8 cellular contexts compared by ENCODE assay signal in genomic region chr17:47188799-47189731, GRCh38. TPM values are rescaled to one million over a fixed set of nuclear protein-coding genes. Genes with fewer than 3 reads are reported as not detected.
DNase-seq lines count a peak whose midpoint lies in the region; ATAC-seq, FAIRE-seq and TF ChIP-seq lines count a peak whose summit lies in the region.

Gene CDC27, minus strand, starts transcription at chr17:47189295. Its CDS starts 123 bp downstream, at chr17:47189172.

- no peaks in the 10 kb centered on the region for H3K9me3 Mint-ChIP-seq in chondrocyte (ENCODE audit: low read depth)

- H3K27ac Mint-ChIP-seq in chondrocyte (ENCODE audit: unreplicated experiment), result peak within 1 kb of the TSS; percentile 100

- H4K20me1 ChIP-seq in keratinocyte (ENCODE audit: control insufficient read depth, extremely low read depth, insufficient read depth, low read length), result no peaks in the 10 kb centered on the region

- peak; percentile 89 for ATAC-seq in HG03439 (IDR thresholded peaks at IDR 0.05; ENCODE audit: unreplicated experiment)

- H3K4me1 ChIP-seq in keratinocyte (ENCODE audit: control insufficient read depth, extremely low read depth, insufficient read depth, low read length), result peaks cover 4% of the 10 kb centered on the region

- H3K4me1 Mint-ChIP-seq in chondrocyte (ENCODE audit: low read depth), result peaks cover 50% of the 10 kb centered on the region

- H3K79me2 ChIP-seq in keratinocyte (ENCODE audit: control insufficient read depth, insufficient read depth, low read length), result peaks cover 46% of the 10 kb centered on the region

- H3K4me3 ChIP-seq in keratinocyte (ENCODE audit: control insufficient read depth in 2 of 3, extremely low read depth in 1 of 3, insufficient read depth in 2 of 3, low read depth in 1 of 3, low read length in 3 of 3), result peak within 1 kb of the TSS; percentile 84 to 98 (median 97)

- dilution Hi-C loops in keratinocyte (cut with MboI; ENCODE audit: extremely low pct_ligation_motif_present, low sequenced_read_pairs), result no loop called here

- no peaks in the 10 kb centered on the region for H3K36me3 Mint-ChIP-seq in chondrocyte (ENCODE audit: low read depth)

- peak within 1 kb of the TSS; percentile 98 for H3K4me3 Mint-ChIP-seq in chondrocyte (ENCODE audit: unreplicated experiment)

- peak within 1 kb of the TSS; percentile 100 for H3K9ac ChIP-seq in keratinocyte (ENCODE audit: control insufficient read depth, extremely low read depth, insufficient read depth, low read length)

- H2AFZ ChIP-seq in keratinocyte (ENCODE audit: control insufficient read depth, low read length), result peak within 1 kb of the TSS; percentile 97

- peak within 1 kb of the TSS; percentile 100 for H3K4me2 ChIP-seq in keratinocyte (ENCODE audit: control insufficient read depth, extremely low read depth, insufficient read depth, low read depth, low read length)

- peak within 1 kb of the TSS; percentile 99 for H3K27ac ChIP-seq in keratinocyte (ENCODE audit: control insufficient read depth, insufficient read depth, low read length)

- DNase-seq in AML-193 (lab: John Stamatoyannopoulos, UW) (peak; percentile 99 to 100), NCI-H510A treated with DMSO at 0.1 percent for 48 hours (lab: John Stamatoyannopoulos, UW) (peak; percentile 98), chondrocyte (ENCODE audit: low spot score) (peak; percentile 97), keratinocyte (ENCODE audit: low read depth, low spot score) (peak; percentile 81)
- DNase-seq in activated CD4-positive, alpha-beta T cell treated with anti-CD3 and anti-CD28 coated beads for 24 hours (ENCODE audit: low read depth in 2 of 2), result peak; percentile 100
- DNase-seq in stimulated activated CD4-positive, alpha-beta T cell treated with anti-CD3 and anti-CD28 coated beads, Interleukin-15, amount 100 ng/mL, for 1 hour (ENCODE audit: low read depth in 1 of 2, low spot score in 1 of 2), result peak; percentile 99

- H3K9me3 ChIP-seq in keratinocyte (ENCODE audit: control insufficient read depth, low read depth, low read length), result no peaks in the 10 kb centered on the region

- peak; percentile 96 for FAIRE-seq in keratinocyte (lab: Jason Lieb, UNC)

- TF ChIP-seq CTCF in chondrocyte (IDR thresholded peaks at IDR 0.05) (no peak), keratinocyte (optimal IDR thresholded peaks at IDR 0.05 in 1 of 3, IDR thresholded peaks at IDR 0.05 in 1 of 3, conservative IDR thresholded peaks at IDR 0.05 in 1 of 3; ENCODE audit: extremely low read depth in 1 of 3, insufficient read depth in 2 of 3, low read length in 3 of 3) (no peak)

- H3K9me1 ChIP-seq in keratinocyte (ENCODE audit: control insufficient read depth, extremely low read depth, insufficient read depth, low read length), result no peaks in the 10 kb centered on the region

- peaks cover 0 to 1% of the 10 kb centered on the region in 2 experiments for H3K36me3 ChIP-seq in keratinocyte (ENCODE audit: control insufficient read depth in 2 of 2, extremely low read depth in 1 of 2, insufficient read depth in 2 of 2, low read length in 2 of 2)

- H3K27me3 ChIP-seq in keratinocyte (ENCODE audit: control insufficient read depth, extremely low read depth, insufficient read depth, low read length), result no peaks in the 10 kb centered on the region

- H3K27me3 Mint-ChIP-seq in chondrocyte (ENCODE audit: low read depth), result no peaks in the 10 kb centered on the region

- TF ChIP-seq POLR2A in GM19193 (IDR thresholded peaks at IDR 0.05; ENCODE audit: extremely low read depth, insufficient read depth, insufficient read length), result peak; percentile 71

RNA-seq across cellular contexts. Expression of gene CDC27, which starts in this region (rescaled TPM):
- total RNA-seq in chondrocyte, result 121 to 133 TPM (median 128 TPM) in 3 replicates
- polyA plus RNA-seq in keratinocyte, result 70.8 to 95.6 TPM (median 94.0 TPM) in 3 replicates
- 15.4 TPM for polyA plus RNA-seq in keratinocyte (2011; ENCODE audit: low read depth)
- polyA plus RNA-seq in keratinocyte (2011; cell fraction: cytosol; rRNA removed), result 48.6 and 93.0 TPM in 2 replicates
- 70.8 TPM in 2 replicates for polyA plus RNA-seq in keratinocyte (2011; cell fraction: nucleus; rRNA removed)
- 25.2 and 74.5 TPM in 2 replicates for polyA plus RNA-seq in keratinocyte (2012; ENCODE audit: low replicate concordance)
- 81.4 to 257 TPM (median 172 TPM) in 3 replicates for polyA minus RNA-seq in keratinocyte
- 87.5 TPM for polyA minus RNA-seq in keratinocyte (2011; cell fraction: cytosol; rRNA and poly(A)+ RNA removed)
- polyA minus RNA-seq in keratinocyte (2011; cell fraction: nucleus; rRNA and poly(A)+ RNA removed), result 45.7 and 98.0 TPM in 2 replicates

Comparison
In these comparisons a context has a peak if more than half of its experiments do, and no peak if none do; other contexts are left out.
1. Peak in every context shown above with its lines: DNase-seq, ATAC-seq, H3K4me3 ChIP-seq and H3K27ac ChIP-seq.